ENCODE assay signal across 1 cellular context in genomic region chr16:69859105-69859969, GRCh38.
TF ChIP-seq lines count a peak whose summit lies in the region.

No MANE protein-coding gene starts in this region.

TF ChIP-seq in HepG2, 621 proteins besides CTCF, POLR2A, EP300 and RAD21 (continued from another document and continues in another):
- TF ChIP-seq FOXP4 (CRISPR knock-in tag; IDR thresholded peaks at IDR 0.05) (peak; percentile 81), GZF1 (CRISPR knock-in tag; IDR thresholded peaks at IDR 0.05) (no peak), ZNF451 (CRISPR knock-in tag; IDR thresholded peaks at IDR 0.05) (no peak), SP140L (CRISPR knock-in tag; IDR thresholded peaks at IDR 0.05; ENCODE audit: borderline replicate concordance) (no peak), POGZ (CRISPR knock-in tag; IDR thresholded peaks at IDR 0.05) (peak; percentile 86), DMAP1 (CRISPR knock-in tag; IDR thresholded peaks at IDR 0.05) (no peak), RARA (CRISPR knock-in tag; IDR thresholded peaks at IDR 0.05) (peak; percentile 96), NPAS2 (CRISPR knock-in tag; IDR thresholded peaks at IDR 0.05; ENCODE audit: borderline replicate concordance) (no peak), ZNF772 (CRISPR knock-in tag; IDR thresholded peaks at IDR 0.05) (peak; percentile 31; the same call in 1 of the 2 replicates), BORCS8-MEF2B (CRISPR knock-in tag; IDR thresholded peaks at IDR 0.05) (no peak), ZKSCAN1 (IDR thresholded peaks at IDR 0.05; ENCODE audit: low read length) (0 out of 2 replicates have a peak, but pooled peaks have one; percentile 58), ZNF296 (CRISPR knock-in tag; conservative IDR thresholded peaks at IDR 0.05) (no peak), JUNB (CRISPR knock-in tag; IDR thresholded peaks at IDR 0.05; ENCODE audit: borderline replicate concordance) (no peak), ZFP36L1 (CRISPR knock-in tag; IDR thresholded peaks at IDR 0.05) (peak; percentile 53; the same call in 1 of the 2 replicates), TAF1 (CRISPR knock-in tag; IDR thresholded peaks at IDR 0.05) (no peak), ZNF674 (CRISPR knock-in tag; IDR thresholded peaks at IDR 0.05; ENCODE audit: low read depth) (no peak), SMARCC2 (IDR thresholded peaks at IDR 0.05) (no peak), SNAPC5 (CRISPR knock-in tag; IDR thresholded peaks at IDR 0.05; ENCODE audit: borderline replicate concordance) (no peak), SNAPC2 (CRISPR knock-in tag; IDR thresholded peaks at IDR 0.05) (no peak), PHF5A (CRISPR knock-in tag; IDR thresholded peaks at IDR 0.05; ENCODE audit: low read depth, unreplicated experiment) (no peak), FOXA3 (CRISPR knock-in tag; IDR thresholded peaks at IDR 0.05) (peak; percentile 71), MBNL3 (CRISPR knock-in tag; conservative IDR thresholded peaks at IDR 0.05) (no peak), GATA4 (IDR thresholded peaks at IDR 0.05; ENCODE audit: borderline replicate concordance, low read depth) (peak; percentile 70; the same call in 1 of the 2 replicates), ETV6 (CRISPR knock-in tag; conservative IDR thresholded peaks at IDR 0.05) (no peak), TCF7L2 (IDR thresholded peaks at IDR 0.05; ENCODE audit: low read depth, low read length) (no peak), MED13 (CRISPR knock-in tag; IDR thresholded peaks at IDR 0.05) (no peak), TSC22D2 (CRISPR knock-in tag; IDR thresholded peaks at IDR 0.05; ENCODE audit: borderline replicate concordance) (0 out of 2 replicates have a peak, but pooled peaks have one; percentile 47), ZNF251 (CRISPR knock-in tag; IDR thresholded peaks at IDR 0.05) (no peak), SRSF9 (IDR thresholded peaks at IDR 0.05; ENCODE audit: borderline replicate concordance, insufficient read depth, low read depth, low read length, poor library complexity, severe bottlenecking) (no peak), TFDP1 (CRISPR knock-in tag; IDR thresholded peaks at IDR 0.05; ENCODE audit: borderline replicate concordance) (no peak), ZBTB37 (CRISPR knock-in tag; IDR thresholded peaks at IDR 0.05) (peak; percentile 41; the same call in 1 of the 2 replicates), ZZZ3 (CRISPR knock-in tag; IDR thresholded peaks at IDR 0.05; ENCODE audit: borderline replicate concordance) (no peak), ELF4 (CRISPR knock-in tag; IDR thresholded peaks at IDR 0.05; ENCODE audit: borderline replicate concordance) (no peak), THYN1 (CRISPR knock-in tag; IDR thresholded peaks at IDR 0.05; ENCODE audit: borderline replicate concordance, low read depth) (no peak), MEF2D (CRISPR knock-in tag; IDR thresholded peaks at IDR 0.05) (peak; percentile 50; the same call in 1 of the 2 replicates)
- TF ChIP-seq, protein P1, sequence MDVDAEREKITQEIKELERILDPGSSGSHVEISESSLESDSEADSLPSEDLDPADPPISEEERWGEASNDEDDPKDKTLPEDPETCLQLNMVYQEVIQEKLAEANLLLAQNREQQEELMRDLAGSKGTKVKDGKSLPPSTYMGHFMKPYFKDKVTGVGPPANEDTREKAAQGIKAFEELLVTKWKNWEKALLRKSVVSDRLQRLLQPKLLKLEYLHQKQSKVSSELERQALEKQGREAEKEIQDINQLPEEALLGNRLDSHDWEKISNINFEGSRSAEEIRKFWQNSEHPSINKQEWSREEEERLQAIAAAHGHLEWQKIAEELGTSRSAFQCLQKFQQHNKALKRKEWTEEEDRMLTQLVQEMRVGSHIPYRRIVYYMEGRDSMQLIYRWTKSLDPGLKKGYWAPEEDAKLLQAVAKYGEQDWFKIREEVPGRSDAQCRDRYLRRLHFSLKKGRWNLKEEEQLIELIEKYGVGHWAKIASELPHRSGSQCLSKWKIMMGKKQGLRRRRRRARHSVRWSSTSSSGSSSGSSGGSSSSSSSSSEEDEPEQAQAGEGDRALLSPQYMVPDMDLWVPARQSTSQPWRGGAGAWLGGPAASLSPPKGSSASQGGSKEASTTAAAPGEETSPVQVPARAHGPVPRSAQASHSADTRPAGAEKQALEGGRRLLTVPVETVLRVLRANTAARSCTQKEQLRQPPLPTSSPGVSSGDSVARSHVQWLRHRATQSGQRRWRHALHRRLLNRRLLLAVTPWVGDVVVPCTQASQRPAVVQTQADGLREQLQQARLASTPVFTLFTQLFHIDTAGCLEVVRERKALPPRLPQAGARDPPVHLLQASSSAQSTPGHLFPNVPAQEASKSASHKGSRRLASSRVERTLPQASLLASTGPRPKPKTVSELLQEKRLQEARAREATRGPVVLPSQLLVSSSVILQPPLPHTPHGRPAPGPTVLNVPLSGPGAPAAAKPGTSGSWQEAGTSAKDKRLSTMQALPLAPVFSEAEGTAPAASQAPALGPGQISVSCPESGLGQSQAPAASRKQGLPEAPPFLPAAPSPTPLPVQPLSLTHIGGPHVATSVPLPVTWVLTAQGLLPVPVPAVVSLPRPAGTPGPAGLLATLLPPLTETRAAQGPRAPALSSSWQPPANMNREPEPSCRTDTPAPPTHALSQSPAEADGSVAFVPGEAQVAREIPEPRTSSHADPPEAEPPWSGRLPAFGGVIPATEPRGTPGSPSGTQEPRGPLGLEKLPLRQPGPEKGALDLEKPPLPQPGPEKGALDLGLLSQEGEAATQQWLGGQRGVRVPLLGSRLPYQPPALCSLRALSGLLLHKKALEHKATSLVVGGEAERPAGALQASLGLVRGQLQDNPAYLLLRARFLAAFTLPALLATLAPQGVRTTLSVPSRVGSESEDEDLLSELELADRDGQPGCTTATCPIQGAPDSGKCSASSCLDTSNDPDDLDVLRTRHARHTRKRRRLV (CRISPR knock-in tag; IDR thresholded peaks at IDR 0.05): no peak
- TF ChIP-seq, protein P2, sequence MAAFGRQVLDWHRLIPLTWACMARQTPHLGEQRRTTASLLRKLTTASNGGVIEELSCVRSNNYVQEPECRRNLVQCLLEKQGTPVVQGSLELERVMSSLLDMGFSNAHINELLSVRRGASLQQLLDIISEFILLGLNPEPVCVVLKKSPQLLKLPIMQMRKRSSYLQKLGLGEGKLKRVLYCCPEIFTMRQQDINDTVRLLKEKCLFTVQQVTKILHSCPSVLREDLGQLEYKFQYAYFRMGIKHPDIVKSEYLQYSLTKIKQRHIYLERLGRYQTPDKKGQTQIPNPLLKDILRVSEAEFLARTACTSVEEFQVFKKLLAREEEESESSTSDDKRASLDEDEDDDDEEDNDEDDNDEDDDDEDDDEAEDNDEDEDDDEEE (CRISPR knock-in tag; IDR thresholded peaks at IDR 0.05): 0 out of 2 replicates have a peak, but pooled peaks have one; percentile 69
- TF ChIP-seq, protein P3, sequence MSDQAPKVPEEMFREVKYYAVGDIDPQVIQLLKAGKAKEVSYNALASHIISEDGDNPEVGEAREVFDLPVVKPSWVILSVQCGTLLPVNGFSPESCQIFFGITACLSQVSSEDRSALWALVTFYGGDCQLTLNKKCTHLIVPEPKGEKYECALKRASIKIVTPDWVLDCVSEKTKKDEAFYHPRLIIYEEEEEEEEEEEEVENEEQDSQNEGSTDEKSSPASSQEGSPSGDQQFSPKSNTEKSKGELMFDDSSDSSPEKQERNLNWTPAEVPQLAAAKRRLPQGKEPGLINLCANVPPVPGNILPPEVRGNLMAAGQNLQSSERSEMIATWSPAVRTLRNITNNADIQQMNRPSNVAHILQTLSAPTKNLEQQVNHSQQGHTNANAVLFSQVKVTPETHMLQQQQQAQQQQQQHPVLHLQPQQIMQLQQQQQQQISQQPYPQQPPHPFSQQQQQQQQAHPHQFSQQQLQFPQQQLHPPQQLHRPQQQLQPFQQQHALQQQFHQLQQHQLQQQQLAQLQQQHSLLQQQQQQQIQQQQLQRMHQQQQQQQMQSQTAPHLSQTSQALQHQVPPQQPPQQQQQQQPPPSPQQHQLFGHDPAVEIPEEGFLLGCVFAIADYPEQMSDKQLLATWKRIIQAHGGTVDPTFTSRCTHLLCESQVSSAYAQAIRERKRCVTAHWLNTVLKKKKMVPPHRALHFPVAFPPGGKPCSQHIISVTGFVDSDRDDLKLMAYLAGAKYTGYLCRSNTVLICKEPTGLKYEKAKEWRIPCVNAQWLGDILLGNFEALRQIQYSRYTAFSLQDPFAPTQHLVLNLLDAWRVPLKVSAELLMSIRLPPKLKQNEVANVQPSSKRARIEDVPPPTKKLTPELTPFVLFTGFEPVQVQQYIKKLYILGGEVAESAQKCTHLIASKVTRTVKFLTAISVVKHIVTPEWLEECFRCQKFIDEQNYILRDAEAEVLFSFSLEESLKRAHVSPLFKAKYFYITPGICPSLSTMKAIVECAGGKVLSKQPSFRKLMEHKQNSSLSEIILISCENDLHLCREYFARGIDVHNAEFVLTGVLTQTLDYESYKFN (CRISPR knock-in tag; conservative IDR thresholded peaks at IDR 0.05): peak; percentile 91
- TF ChIP-seq, protein P4, sequence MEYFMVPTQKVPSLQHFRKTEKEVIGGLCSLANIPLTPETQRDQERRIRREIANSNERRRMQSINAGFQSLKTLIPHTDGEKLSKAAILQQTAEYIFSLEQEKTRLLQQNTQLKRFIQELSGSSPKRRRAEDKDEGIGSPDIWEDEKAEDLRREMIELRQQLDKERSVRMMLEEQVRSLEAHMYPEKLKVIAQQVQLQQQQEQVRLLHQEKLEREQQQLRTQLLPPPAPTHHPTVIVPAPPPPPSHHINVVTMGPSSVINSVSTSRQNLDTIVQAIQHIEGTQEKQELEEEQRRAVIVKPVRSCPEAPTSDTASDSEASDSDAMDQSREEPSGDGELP (IDR thresholded peaks at IDR 0.05; ENCODE audit: borderline replicate concordance, low read depth): peak; percentile 66; the same call in 1 of the 2 replicates
- TF ChIP-seq, protein P5, sequence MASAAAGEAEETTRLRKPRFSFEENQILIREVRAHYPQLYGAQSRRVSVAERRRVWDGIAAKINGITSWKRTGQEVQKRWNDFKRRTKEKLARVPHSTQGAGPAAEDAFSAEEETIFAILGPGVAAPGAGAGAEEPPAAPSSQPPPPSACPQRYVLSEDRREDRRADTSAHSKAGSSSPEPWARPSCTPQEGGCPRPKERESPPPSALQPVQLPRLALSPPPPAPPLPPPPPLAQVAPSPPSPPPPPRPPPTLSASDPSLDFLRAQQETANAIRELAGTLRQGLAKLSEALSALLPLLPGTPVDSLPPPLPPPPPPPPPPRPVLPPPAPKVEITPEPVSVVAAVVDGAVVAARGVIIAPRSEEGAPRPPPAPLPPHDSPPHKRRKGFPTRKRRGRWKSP (CRISPR knock-in tag; IDR thresholded peaks at IDR 0.05): peak; percentile 66; the same call in 1 of the 2 replicates
- TF ChIP-seq, protein P6, sequence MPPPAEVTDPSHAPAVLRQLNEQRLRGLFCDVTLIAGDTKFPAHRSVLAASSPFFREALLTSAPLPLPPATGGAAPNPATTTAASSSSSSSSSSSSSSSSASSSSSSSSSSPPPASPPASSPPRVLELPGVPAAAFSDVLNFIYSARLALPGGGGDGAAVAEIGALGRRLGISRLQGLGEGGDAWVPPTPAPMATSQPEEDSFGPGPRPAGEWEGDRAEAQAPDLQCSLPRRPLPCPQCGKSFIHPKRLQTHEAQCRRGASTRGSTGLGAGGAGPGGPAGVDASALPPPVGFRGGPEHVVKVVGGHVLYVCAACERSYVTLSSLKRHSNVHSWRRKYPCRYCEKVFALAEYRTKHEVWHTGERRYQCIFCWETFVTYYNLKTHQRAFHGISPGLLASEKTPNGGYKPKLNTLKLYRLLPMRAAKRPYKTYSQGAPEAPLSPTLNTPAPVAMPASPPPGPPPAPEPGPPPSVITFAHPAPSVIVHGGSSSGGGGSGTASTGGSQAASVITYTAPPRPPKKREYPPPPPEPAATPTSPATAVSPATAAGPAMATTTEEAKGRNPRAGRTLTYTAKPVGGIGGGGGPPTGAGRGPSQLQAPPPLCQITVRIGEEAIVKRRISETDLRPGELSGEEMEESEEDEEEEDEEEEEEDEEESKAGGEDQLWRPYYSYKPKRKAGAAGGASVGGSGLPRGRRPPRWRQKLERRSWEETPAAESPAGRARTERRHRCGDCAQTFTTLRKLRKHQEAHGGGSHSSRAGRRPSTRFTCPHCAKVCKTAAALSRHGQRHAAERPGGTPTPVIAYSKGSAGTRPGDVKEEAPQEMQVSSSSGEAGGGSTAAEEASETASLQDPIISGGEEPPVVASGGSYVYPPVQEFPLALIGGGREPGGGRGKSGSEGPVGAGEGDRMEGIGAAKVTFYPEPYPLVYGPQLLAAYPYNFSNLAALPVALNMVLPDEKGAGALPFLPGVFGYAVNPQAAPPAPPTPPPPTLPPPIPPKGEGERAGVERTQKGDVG (CRISPR knock-in tag; IDR thresholded peaks at IDR 0.05; ENCODE audit: borderline replicate concordance): no peak; the same call in 1 of the 2 replicates
